ENCODE assay signal across 19 cellular contexts in the genomic region with DNA sequence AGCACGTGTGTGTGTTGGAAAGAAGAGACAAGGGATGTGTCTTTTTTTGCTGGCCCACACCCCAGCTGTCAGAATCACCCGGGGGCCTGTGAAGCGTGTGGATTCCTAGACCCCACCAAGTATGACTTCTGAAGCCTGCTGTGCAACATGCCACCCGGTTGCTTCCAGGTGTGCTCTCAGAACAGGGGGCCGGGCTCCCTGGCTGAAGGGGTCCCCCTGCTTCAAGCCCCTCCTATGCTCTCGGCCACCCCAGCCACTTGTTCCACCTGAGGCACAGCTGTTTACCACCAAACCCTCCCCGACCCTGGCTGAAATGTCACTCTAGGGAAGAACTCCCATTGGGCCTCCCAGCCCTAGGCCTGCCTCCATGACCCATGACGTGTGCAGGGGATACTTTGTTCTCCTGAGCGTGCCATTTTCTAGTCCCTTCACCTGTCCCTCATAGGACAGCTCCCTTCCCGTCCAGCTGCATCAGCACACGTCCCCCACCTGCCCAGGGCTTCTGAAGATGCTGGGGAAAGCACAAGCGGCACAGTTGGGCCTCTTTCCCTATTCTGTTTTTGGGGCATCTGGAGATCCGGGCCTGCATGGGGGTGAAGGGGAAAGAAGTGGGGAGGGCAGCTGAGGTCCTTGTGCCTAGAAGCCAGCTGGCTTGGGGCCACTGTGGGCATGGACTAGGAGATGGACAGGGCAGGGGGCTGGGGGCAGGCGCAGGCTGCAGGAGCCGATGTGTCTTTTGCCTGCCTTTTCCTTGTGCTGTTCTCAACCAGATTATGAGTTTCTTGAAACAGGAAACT. TPM values are rescaled to one million over a fixed set of nuclear protein-coding genes. Genes with fewer than 3 reads are reported as not detected.
"Had no signal": no experiment of that assay in that cellular context is flagged by ENCODE, and none has a peak within 500 bp of the region (broad histone marks: within the 10 kb centered on the region; RNA-seq: fewer than 3 reads in every experiment).

No MANE protein-coding gene starts in this region.

- DNase-seq: activated CD4-positive, alpha-beta T cell treated with anti-CD3 and anti-CD28 coated beads, Interleukin-2, amount 50 U/mL, for 4 hours; activated gamma-delta T cell treated with Interleukin-2 at 50 U/mL for 16 hours; activated T-cell treated with anti-CD3 and anti-CD28 coated beads, Interleukin-2, amount 50 U/mL, for 72 hours; amygdala; erythroblast; left lung; nephron progenitor cell; occipital lobe; retina; stimulated activated CD4-positive, alpha-beta T cell treated with anti-CD3 and anti-CD28 coated beads, Interleukin-2, amount 100 ng/mL, for 24 hours; transverse colon had no signal

- H3K9me3 ChIP-seq: body of pancreas, left lung, suprapubic skin, transverse colon had no signal

- H3K36me3 ChIP-seq: transverse colon had no signal

- H3K4me1 ChIP-seq: left lung, suprapubic skin, transverse colon had no signal

- H3K27ac Mint-ChIP-seq: activated naive CD8-positive, alpha-beta T cell; nephron progenitor cell; stimulated activated naive CD8-positive, alpha-beta T cell treated with anti-CD3 and anti-CD28 coated beads, Interleukin-15, Interleukin-2, amounts not matched to agents 100 ng/mL and 50 ng/mL, for 24 hours; T-helper 2 cell treated with Interferon-gamma antibody and Interleukin-4, amounts not matched to agents 5 μg/mL and 100 μg/mL, for 36 hours had no signal

- H3K27me3 ChIP-seq: body of pancreas, left lung, suprapubic skin, transverse colon had no signal

- H3K9me3 Mint-ChIP-seq: activated T-cell treated with anti-CD3 and anti-CD28 coated beads, Interleukin-2, amount 50 U/mL, for 72 hours; nephron progenitor cell; stimulated activated naive CD8-positive, alpha-beta T cell treated with anti-CD3 and anti-CD28 coated beads, Interleukin-15, Interleukin-2, amounts not matched to agents 100 ng/mL and 50 ng/mL, for 24 hours; T-helper 2 cell treated with Interferon-gamma antibody and Interleukin-4, amounts not matched to agents 5 μg/mL and 100 μg/mL, for 36 hours had no signal

- H3K4me3 Mint-ChIP-seq: activated naive CD8-positive, alpha-beta T cell; activated T-cell treated with anti-CD3 and anti-CD28 coated beads, Interleukin-2, amount 50 U/mL, for 72 hours; nephron progenitor cell; stimulated activated naive CD8-positive, alpha-beta T cell treated with anti-CD3 and anti-CD28 coated beads, Interleukin-15, Interleukin-2, amounts not matched to agents 100 ng/mL and 50 ng/mL, for 24 hours; T-helper 2 cell treated with Interferon-gamma antibody and Interleukin-4, amounts not matched to agents 5 μg/mL and 100 μg/mL, for 36 hours had no signal

- ATAC-seq: body of pancreas, left lung had no signal

- H3K27me3 Mint-ChIP-seq: activated naive CD8-positive, alpha-beta T cell; stimulated activated naive CD8-positive, alpha-beta T cell treated with anti-CD3 and anti-CD28 coated beads, Interleukin-15, Interleukin-2, amounts not matched to agents 100 ng/mL and 50 ng/mL, for 24 hours had no signal

- H3K4me3 ChIP-seq: body of pancreas, left lung, SK-N-MC, suprapubic skin, transverse colon had no signal

- H3K27ac ChIP-seq: body of pancreas, left lung, SK-N-MC, suprapubic skin, transverse colon had no signal

RNA-seq across cellular contexts. Expression of gene CRHR2, which starts 33.3 kb away (rescaled TPM):
- total RNA-seq: activated T-cell treated with anti-CD3 and anti-CD28 coated beads, Interleukin-2, amount 50 U/mL, for 72 hours; lung microvascular endothelial cell; myocyte; transverse colon had no signal
